Comparison of ENCODE assay signal across 17 cellular contexts in genomic region chr3:3443482-3443881, GRCh38.
A peak's percentile ranks its signal among the peaks of the same experiment; 100 is the strongest.
DNase-seq lines count a peak whose midpoint lies in the region; ATAC-seq and TF ChIP-seq lines count a peak whose summit lies in the region.
"Had no signal": no experiment of that assay in that cellular context is flagged by ENCODE, and none has a peak within 500 bp of the region (broad histone marks: within the 10 kb centered on the region; RNA-seq: fewer than 3 reads in every experiment).

No MANE protein-coding gene starts in this region.

- CTCF ChIA-PET in OCI-LY7 (lab: Charles Lee; ENCODE audit: unreplicated experiment) = no interaction called here

- no peak overlapping the region for H3K4me3 ChIP-seq in OCI-LY7 (ENCODE audit: low read depth, low read length, poor library complexity, severe bottlenecking)
- H3K4me3 ChIP-seq: GM23248 had no signal

- H3K9me2 ChIP-seq in OCI-LY7 (ENCODE audit: insufficient read depth, low read length) = no peaks in the 10 kb centered on the region

- H3K79me2 ChIP-seq in OCI-LY7 (ENCODE audit: insufficient read depth, low read depth, low read length) = no peaks in the 10 kb centered on the region

- DNase-seq in OCI-LY7 (ENCODE audit: low spot score) (peak; percentile 27), COLO668 (lab: John Stamatoyannopoulos, UW; ENCODE audit: unreplicated experiment) (no peak), cardiac septum (ENCODE audit: low spot score) (no peak), putamen (ENCODE audit: low spot score) (no peak)
- DNase-seq: Calu3; CD4-positive, CD25-positive, alpha-beta regulatory T cell; DMS79; GM23248; NCI-H1105; NCI-H1694 treated with DMSO at 0.1 percent for 48 hours; NCI-H774; T-helper 9 cell had no signal

- H3K4me1 ChIP-seq in OCI-LY7 (ENCODE audit: insufficient read depth, low read length, poor library complexity, severe bottlenecking) = no peaks in the 10 kb centered on the region

- no peaks in the 10 kb centered on the region for H4K20me1 ChIP-seq in OCI-LY7 (ENCODE audit: insufficient read depth, low read length)

- POLR2A ChIA-PET in OCI-LY7 (lab: Charles Lee) = no interaction called here

- no peak for TF ChIP-seq CTCF in OCI-LY7 (conservative IDR thresholded peaks at IDR 0.05; ENCODE audit: low read length)

- H2AFZ ChIP-seq in OCI-LY7 (ENCODE audit: low read length) = 0 out of 2 replicates have a peak overlapping the region, but pooled peaks have one; percentile 37
- H2AFZ ChIP-seq: GM23248 had no signal

- ATAC-seq in GM18505 (IDR thresholded peaks at IDR 0.05; ENCODE audit: unreplicated experiment) (peak; percentile 75), GM21360 (IDR thresholded peaks at IDR 0.05; ENCODE audit: unreplicated experiment) (peak; percentile 64), HG03342 (IDR thresholded peaks at IDR 0.05; ENCODE audit: unreplicated experiment) (peak; percentile 60), HG03025 (IDR thresholded peaks at IDR 0.05; ENCODE audit: low FRiP score, unreplicated experiment) (no peak)

- no peak overlapping the region for H3K4me2 ChIP-seq in OCI-LY7 (ENCODE audit: low read length)

- H3K9me3 ChIP-seq in OCI-LY7 (ENCODE audit: low read length) = no peaks in the 10 kb centered on the region

- TF ChIP-seq POLR2A in GM18505 (IDR thresholded peaks at IDR 0.05; ENCODE audit: borderline replicate concordance, extremely low read depth, insufficient read depth, insufficient read length) = no peak

- no TSS peak for BruUV-seq in OCI-LY7 (replicated peaks; lab: Mats Ljungman, UMichigan)

- H3K36me3 ChIP-seq in OCI-LY7 (ENCODE audit: insufficient read depth, low read length) = no peaks in the 10 kb centered on the region

- intact Hi-C loops in OCI-LY7 (cut with micrococcal nuclease; ENCODE audit: unreplicated experiment) (no loop called here), cardiac septum (cut with DNase I) (no loop called here)

- H3K27ac ChIP-seq in OCI-LY7 (ENCODE audit: low read depth, low read length, poor library complexity, severe bottlenecking) = no peak overlapping the region
- H3K27ac ChIP-seq: GM23248, RWPE1 had no signal
